Comparison of ENCODE assay signal across 1 cellular context in the genomic region with DNA sequence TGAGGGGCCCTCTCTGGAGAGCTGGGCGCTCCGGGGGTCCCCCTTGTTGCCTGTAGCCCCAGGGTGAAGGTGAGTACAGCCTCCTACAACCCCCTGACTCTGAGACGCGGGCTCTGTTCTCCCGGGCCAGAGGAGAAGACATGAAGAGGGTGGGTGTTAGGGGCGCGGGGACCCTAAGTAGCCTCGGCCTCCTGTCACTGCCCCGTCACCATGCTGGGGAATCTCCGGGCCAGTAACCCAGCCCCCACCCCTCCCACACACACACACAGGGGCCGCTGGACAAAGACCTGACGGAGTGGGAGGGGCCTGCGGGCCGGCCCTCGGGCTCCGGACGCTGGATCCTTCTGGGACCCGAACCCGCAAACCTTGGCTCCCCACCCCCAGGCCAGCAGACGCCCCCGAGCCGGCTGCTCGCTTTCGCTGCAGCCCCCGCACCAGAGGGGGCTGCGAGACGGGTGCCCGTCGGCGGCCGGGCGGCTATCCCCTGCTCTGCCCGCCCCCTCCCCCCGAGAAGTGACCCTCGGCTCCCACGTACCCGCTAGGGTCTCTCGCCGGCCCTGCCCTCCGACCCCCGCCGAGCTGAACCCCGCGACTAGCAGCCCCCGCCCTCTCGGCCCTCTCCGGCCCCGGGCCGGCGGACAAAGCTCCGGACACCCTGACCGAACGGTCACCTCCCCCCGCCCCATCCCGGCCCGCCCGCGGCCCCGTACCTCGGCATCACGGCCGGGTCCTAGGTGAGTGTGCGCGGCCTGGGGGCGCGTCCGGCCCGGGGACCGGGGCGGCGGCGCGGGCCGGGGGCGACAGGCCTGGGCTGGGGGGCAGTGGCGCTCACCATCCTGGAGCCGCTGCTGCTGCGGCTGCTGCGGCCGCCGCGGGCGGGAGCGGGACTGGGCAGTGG.
A peak's percentile ranks its signal among the peaks of the same experiment; 100 is the strongest.
TF ChIP-seq lines count a peak whose summit lies in the region.

A gene with protein sequence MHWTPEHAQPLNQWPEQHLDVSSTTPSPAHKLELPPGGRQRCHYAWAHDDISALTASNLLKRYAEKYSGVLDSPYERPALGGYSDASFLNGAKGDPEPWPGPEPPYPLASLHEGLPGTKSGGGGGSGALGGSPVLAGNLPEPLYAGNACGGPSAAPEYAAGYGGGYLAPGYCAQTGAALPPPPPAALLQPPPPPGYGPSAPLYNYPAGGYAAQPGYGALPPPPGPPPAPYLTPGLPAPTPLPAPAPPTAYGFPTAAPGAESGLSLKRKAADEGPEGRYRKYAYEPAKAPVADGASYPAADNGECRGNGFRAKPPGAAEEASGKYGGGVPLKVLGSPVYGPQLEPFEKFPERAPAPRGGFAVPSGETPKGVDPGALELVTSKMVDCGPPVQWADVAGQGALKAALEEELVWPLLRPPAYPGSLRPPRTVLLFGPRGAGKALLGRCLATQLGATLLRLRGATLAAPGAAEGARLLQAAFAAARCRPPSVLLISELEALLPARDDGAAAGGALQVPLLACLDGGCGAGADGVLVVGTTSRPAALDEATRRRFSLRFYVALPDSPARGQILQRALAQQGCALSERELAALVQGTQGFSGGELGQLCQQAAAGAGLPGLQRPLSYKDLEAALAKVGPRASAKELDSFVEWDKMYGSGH (minus strand): TSS at position 889 of the 898 bp plus-strand sequence. CDS start 26,305 bp downstream, outside the sequence.

TF ChIP-seq in WTC11, 78 proteins besides CTCF, POLR2A, EP300 and RAD21 (continued from another document):
- TF ChIP-seq, protein P1, sequence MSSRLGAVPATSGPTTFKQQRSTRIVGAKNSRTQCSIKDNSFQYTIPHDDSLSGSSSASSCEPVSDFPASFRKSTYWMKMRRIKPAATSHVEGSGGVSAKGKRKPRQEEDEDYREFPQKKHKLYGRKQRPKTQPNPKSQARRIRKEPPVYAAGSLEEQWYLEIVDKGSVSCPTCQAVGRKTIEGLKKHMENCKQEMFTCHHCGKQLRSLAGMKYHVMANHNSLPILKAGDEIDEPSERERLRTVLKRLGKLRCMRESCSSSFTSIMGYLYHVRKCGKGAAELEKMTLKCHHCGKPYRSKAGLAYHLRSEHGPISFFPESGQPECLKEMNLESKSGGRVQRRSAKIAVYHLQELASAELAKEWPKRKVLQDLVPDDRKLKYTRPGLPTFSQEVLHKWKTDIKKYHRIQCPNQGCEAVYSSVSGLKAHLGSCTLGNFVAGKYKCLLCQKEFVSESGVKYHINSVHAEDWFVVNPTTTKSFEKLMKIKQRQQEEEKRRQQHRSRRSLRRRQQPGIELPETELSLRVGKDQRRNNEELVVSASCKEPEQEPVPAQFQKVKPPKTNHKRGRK (CRISPR knock-in tag; IDR thresholded peaks at IDR 0.05; ENCODE audit: borderline replicate concordance): no peak
- TF ChIP-seq, protein P2, sequence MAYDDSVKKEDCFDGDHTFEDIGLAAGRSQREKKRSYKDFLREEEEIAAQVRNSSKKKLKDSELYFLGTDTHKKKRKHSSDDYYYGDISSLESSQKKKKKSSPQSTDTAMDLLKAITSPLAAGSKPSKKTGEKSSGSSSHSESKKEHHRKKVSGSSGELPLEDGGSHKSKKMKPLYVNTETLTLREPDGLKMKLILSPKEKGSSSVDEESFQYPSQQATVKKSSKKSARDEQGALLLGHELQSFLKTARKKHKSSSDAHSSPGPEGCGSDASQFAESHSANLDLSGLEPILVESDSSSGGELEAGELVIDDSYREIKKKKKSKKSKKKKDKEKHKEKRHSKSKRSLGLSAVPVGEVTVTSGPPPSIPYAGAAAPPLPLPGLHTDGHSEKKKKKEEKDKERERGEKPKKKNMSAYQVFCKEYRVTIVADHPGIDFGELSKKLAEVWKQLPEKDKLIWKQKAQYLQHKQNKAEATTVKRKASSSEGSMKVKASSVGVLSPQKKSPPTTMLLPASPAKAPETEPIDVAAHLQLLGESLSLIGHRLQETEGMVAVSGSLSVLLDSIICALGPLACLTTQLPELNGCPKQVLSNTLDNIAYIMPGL (CRISPR knock-in tag; IDR thresholded peaks at IDR 0.05): 0 out of 2 replicates have a peak, but pooled peaks have one; percentile 27
- TF ChIP-seq, protein P3, sequence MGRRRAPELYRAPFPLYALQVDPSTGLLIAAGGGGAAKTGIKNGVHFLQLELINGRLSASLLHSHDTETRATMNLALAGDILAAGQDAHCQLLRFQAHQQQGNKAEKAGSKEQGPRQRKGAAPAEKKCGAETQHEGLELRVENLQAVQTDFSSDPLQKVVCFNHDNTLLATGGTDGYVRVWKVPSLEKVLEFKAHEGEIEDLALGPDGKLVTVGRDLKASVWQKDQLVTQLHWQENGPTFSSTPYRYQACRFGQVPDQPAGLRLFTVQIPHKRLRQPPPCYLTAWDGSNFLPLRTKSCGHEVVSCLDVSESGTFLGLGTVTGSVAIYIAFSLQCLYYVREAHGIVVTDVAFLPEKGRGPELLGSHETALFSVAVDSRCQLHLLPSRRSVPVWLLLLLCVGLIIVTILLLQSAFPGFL (CRISPR knock-in tag; IDR thresholded peaks at IDR 0.05; ENCODE audit: borderline replicate concordance): no peak
- TF ChIP-seq, protein P4, sequence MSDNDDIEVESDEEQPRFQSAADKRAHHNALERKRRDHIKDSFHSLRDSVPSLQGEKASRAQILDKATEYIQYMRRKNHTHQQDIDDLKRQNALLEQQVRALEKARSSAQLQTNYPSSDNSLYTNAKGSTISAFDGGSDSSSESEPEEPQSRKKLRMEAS (CRISPR knock-in tag; IDR thresholded peaks at IDR 0.05): no peak
- TF ChIP-seq GABPB1 (CRISPR knock-in tag; IDR thresholded peaks at IDR 0.05): no peak
- TF ChIP-seq ZNF232 (CRISPR knock-in tag; IDR thresholded peaks at IDR 0.05): no peak
- no peak for TF ChIP-seq ZNF263 (CRISPR knock-in tag; IDR thresholded peaks at IDR 0.05; ENCODE audit: low read depth)
- TF ChIP-seq NR3C1 (CRISPR knock-in tag; conservative IDR thresholded peaks at IDR 0.05; ENCODE audit: low read depth): no peak
- no peak for TF ChIP-seq ESRRA (CRISPR knock-in tag; IDR thresholded peaks at IDR 0.05; ENCODE audit: borderline replicate concordance)
